14 cellular contexts compared by ENCODE assay signal in genomic region chr13:92967923-92968322, GRCh38.
DNase-seq lines count a peak whose midpoint lies in the region; ATAC-seq, FAIRE-seq and TF ChIP-seq lines count a peak whose summit lies in the region.
"Had no signal": no experiment of that assay in that cellular context is flagged by ENCODE, and none has a peak within 500 bp of the region (broad histone marks: within the 10 kb centered on the region; RNA-seq: fewer than 3 reads in every experiment).

No MANE protein-coding gene starts in this region.

- H3K4me3 ChIP-seq in epithelial cell of esophagus (ENCODE audit: low read length) (no peak overlapping the region), small intestine (ENCODE audit: low read depth in 1 of 2, low read length in 2 of 2) (no peak overlapping the region)
- H3K4me3 ChIP-seq: BLaER1 treated with 17β-estradiol and CSF1 and Interleukin-3, amounts not matched to agents 10 nM and 100 nM had no signal

- TF ChIP-seq CTCF in epithelial cell of esophagus (IDR thresholded peaks at IDR 0.05; ENCODE audit: insufficient read depth, low read depth, low read length, missing control alignments), result peak; percentile 40

- WGBS in small intestine, 3 donors, result 49 to 82% (median 68%) methylated on average over 3 of the region's 3 CpGs

- H3K27ac ChIP-seq in small intestine (ENCODE audit: low read depth in 1 of 2, low read length in 1 of 2), result no peak overlapping the region
- H3K27ac ChIP-seq: BLaER1 treated with 17β-estradiol and CSF1 and Interleukin-3, amounts not matched to agents 10 nM and 100 nM; neutrophil had no signal

- no peak for FAIRE-seq in small intestine (lab: Jason Lieb, UNC)
- FAIRE-seq: RCC 7860, TTC549 had no signal

- ATAC-seq in HG02588 (IDR thresholded peaks at IDR 0.05; ENCODE audit: unreplicated experiment) (no peak), HG02571 (IDR thresholded peaks at IDR 0.05; ENCODE audit: unreplicated experiment) (no peak)

- DNase-seq in NOMO-1 treated with DMSO at 0.1 percent for 48 hours (lab: John Stamatoyannopoulos, UW; ENCODE audit: unreplicated experiment) (peak; percentile 5), NOMO-1 treated with dmso at 0.1 percent for 144 hours (lab: John Stamatoyannopoulos, UW; ENCODE audit: unreplicated experiment) (no peak), NCI-H526 treated with DMSO at 0.1 percent for 48 hours (lab: John Stamatoyannopoulos, UW) (peak; percentile 41), epithelial cell of esophagus (ENCODE audit: low read depth) (peak; percentile 30), amniotic stem cell (lab: John Stamatoyannopoulos, UW) (no peak), small intestine (no peak)
- DNase-seq: kidney glomerular epithelial cell, NCI-H1048 had no signal

- H3K36me3 ChIP-seq in small intestine (ENCODE audit: control insufficient read depth in 2 of 2, insufficient read depth in 2 of 2, low read length in 2 of 2), result no peaks in the 10 kb centered on the region
- H3K36me3 ChIP-seq: BLaER1 treated with 17β-estradiol and CSF1 and Interleukin-3, amounts not matched to agents 10 nM and 100 nM; neutrophil had no signal

- H3K27me3 ChIP-seq in small intestine (ENCODE audit: control insufficient read depth in 2 of 2, insufficient read depth in 2 of 2, low read length in 2 of 2), result no peaks in the 10 kb centered on the region
- H3K27me3 ChIP-seq: BLaER1 treated with 17β-estradiol and CSF1 and Interleukin-3, amounts not matched to agents 10 nM and 100 nM; neutrophil had no signal

- no peaks in the 10 kb centered on the region for H3K4me1 ChIP-seq in small intestine (ENCODE audit: control insufficient read depth in 2 of 2, insufficient read depth in 1 of 2, low read depth in 1 of 2, low read length in 1 of 2)
- H3K4me1 ChIP-seq: BLaER1 treated with 17β-estradiol and CSF1 and Interleukin-3, amounts not matched to agents 10 nM and 100 nM had no signal

- no peaks in the 10 kb centered on the region for H3K9me3 ChIP-seq in small intestine (ENCODE audit: control insufficient read depth, low read depth)
- H3K9me3 ChIP-seq: neutrophil had no signal

Comparison
In these comparisons a context has a peak if more than half of its experiments do, and no peak if none do; other contexts are left out.
1. DNase-seq: peak in NOMO-1 treated with DMSO at 0.1 percent for 48 hours (single experiment), NCI-H526 treated with DMSO at 0.1 percent for 48 hours (single experiment) and epithelial cell of esophagus (single experiment); none in NOMO-1 treated with dmso at 0.1 percent for 144 hours (single experiment), amniotic stem cell (single experiment) and small intestine (single experiment).